In the genomic region with DNA sequence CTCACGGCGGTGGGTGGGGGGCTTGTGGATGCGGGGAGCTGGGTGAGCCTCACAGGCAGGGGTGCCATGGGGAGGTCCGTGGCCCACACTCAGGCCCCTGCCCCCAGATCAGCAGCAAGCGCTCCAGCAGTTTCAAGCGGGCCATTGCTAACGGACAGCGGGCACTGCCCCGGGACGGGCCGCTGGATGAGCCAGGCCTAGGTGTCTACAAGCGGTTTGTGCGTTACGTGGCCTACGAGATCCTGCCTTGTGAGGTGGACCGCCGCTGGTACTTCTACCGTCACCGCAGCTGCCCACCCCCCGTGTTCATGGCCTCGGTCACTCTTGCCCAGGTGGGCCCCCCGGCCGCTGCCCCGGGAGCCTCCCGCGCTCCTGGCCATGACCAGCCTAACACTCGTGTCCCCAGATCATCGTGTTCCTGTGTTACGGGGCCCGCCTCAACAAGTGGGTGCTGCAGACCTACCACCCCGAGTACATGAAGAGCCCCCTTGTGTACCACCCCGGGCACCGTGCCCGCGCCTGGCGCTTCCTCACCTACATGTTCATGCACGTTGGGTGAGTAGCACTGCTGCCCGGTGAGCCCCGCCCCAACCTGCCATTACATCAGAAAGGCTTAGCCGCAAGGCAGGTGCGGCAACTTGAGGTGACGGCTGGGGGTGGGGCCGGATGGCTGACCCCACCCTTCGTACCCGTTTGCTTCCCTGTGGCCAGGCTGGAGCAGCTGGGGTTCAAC, we compare ENCODE assay signal across 1 cellular context.
TF ChIP-seq lines count a peak whose summit lies in the region.

No MANE protein-coding gene starts in this region.

TF ChIP-seq in H1, 55 proteins besides CTCF, POLR2A, EP300 and RAD21:
- no peak for TF ChIP-seq TCF12 (IDR thresholded peaks at IDR 0.05; ENCODE audit: low read depth, low read length)
- no peak for TF ChIP-seq KDM5A (IDR thresholded peaks at IDR 0.05; ENCODE audit: low read length)
- no peak for TF ChIP-seq CBX5 (IDR thresholded peaks at IDR 0.05; ENCODE audit: low read depth, low read length)
- TF ChIP-seq CBX8 (IDR thresholded peaks at IDR 0.05; ENCODE audit: borderline replicate concordance, low read depth, low read length) = no peak
- TF ChIP-seq, protein P1, sequence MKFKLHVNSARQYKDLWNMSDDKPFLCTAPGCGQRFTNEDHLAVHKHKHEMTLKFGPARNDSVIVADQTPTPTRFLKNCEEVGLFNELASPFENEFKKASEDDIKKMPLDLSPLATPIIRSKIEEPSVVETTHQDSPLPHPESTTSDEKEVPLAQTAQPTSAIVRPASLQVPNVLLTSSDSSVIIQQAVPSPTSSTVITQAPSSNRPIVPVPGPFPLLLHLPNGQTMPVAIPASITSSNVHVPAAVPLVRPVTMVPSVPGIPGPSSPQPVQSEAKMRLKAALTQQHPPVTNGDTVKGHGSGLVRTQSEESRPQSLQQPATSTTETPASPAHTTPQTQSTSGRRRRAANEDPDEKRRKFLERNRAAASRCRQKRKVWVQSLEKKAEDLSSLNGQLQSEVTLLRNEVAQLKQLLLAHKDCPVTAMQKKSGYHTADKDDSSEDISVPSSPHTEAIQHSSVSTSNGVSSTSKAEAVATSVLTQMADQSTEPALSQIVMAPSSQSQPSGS (IDR thresholded peaks at IDR 0.05; ENCODE audit: low read length) = no peak
- TF ChIP-seq ASH2L (IDR thresholded peaks at IDR 0.05; ENCODE audit: low read length) = no peak
- TF ChIP-seq RXRA (IDR thresholded peaks at IDR 0.05; ENCODE audit: insufficient read depth, low read depth, low read length) = no peak
- TF ChIP-seq HDAC2 (IDR thresholded peaks at IDR 0.05; ENCODE audit: borderline replicate concordance in 1 of 2, low read depth in 2 of 2, low read length in 2 of 2) = no peak
- TF ChIP-seq CREB1 (IDR thresholded peaks at IDR 0.05) = no peak
- TF ChIP-seq KDM4A (IDR thresholded peaks at IDR 0.05; ENCODE audit: low read depth, low read length, severe bottlenecking) = no peak
- no peak for TF ChIP-seq RFX5 (IDR thresholded peaks at IDR 0.05; ENCODE audit: borderline replicate concordance, low read depth, low read length)
- TF ChIP-seq SP2 (IDR thresholded peaks at IDR 0.05; ENCODE audit: low read length) = no peak
- no peak for TF ChIP-seq NANOG (IDR thresholded peaks at IDR 0.05; ENCODE audit: insufficient read depth, low read depth, low read length, poor library complexity, severe bottlenecking)
- TF ChIP-seq KDM1A (IDR thresholded peaks at IDR 0.05; ENCODE audit: borderline replicate concordance, low read length) = no peak
- TF ChIP-seq POU5F1 (IDR thresholded peaks at IDR 0.05; ENCODE audit: low read depth, low read length) = no peak
- no peak for TF ChIP-seq CTBP2 (IDR thresholded peaks at IDR 0.05; ENCODE audit: borderline replicate concordance, insufficient read depth, insufficient read length, low read length)
- TF ChIP-seq, protein P2, sequence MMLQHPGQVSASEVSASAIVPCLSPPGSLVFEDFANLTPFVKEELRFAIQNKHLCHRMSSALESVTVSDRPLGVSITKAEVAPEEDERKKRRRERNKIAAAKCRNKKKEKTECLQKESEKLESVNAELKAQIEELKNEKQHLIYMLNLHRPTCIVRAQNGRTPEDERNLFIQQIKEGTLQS (IDR thresholded peaks at IDR 0.05; ENCODE audit: insufficient read depth, low read depth, low read length) = no peak
